ENCODE assay signal across 14 cellular contexts in genomic region chr4:110268352-110268751, GRCh38.
DNase-seq lines count a peak whose midpoint lies in the region; ATAC-seq, FAIRE-seq and TF ChIP-seq lines count a peak whose summit lies in the region.
"Had no signal": no experiment of that assay in that cellular context is flagged by ENCODE, and none has a peak within 500 bp of the region (broad histone marks: within the 10 kb centered on the region; RNA-seq: fewer than 3 reads in every experiment).

No MANE protein-coding gene starts in this region.

- no peaks in the 10 kb centered on the region for H3K79me2 ChIP-seq in GM12878 (ENCODE audit: control insufficient read depth, insufficient read depth, low read length)

- POLR2A ChIA-PET in activated CD4-positive, alpha-beta memory T cell treated with anti-CD3 and anti-CD28 coated beads for 36 hours (lab: Charles Lee) = interaction anchor here (0.6 kb wide), 1 partner anchor 71 kb away, joined by 4 read pairs; no protein-coding TSS in a partner anchor
- POLR2A ChIA-PET in activated CD4-positive, alpha-beta memory T cell treated with anti-CD3 and anti-CD28 coated beads, Interleukin-2, amount 10 ng/mL, durations not matched to agents 7 days and 5 days (lab: Charles Lee) = no interaction called here
- POLR2A ChIA-PET in GM12878 (lab: Charles Lee) = interaction anchor here (0.6 kb wide), 1 partner anchor 22 kb away, joined by 3 read pairs; no protein-coding TSS in a partner anchor

- no peak for FAIRE-seq in GM12878 (lab: Jason Lieb, UNC)
- FAIRE-seq in GM12891 (lab: Jason Lieb, UNC) = no peak
- FAIRE-seq: A204.1 had no signal

- TF ChIP-seq CTCF in GM12878 (IDR thresholded peaks at IDR 0.05 in 2 of 3, conservative IDR thresholded peaks at IDR 0.05 in 1 of 3; ENCODE audit: control insufficient read depth in 2 of 3, extremely low read depth in 1 of 3, insufficient read depth in 1 of 3, low read depth in 3 of 3, low read length in 3 of 3) = no peak

- CTCF ChIA-PET in activated CD4-positive, alpha-beta memory T cell treated with anti-CD3 and anti-CD28 coated beads for 36 hours (lab: Charles Lee) = no interaction called here
- CTCF ChIA-PET in activated CD4-positive, alpha-beta memory T cell treated with anti-CD3 and anti-CD28 coated beads, Interleukin-2, amount 10 ng/mL, durations not matched to agents 7 days and 5 days (lab: Charles Lee) = no interaction called here
- CTCF ChIA-PET in GM12878 (lab: Yijun Ruan, JAX) = interaction anchor here (0.8 to 1.2 kb wide), 2 partner anchors 241 to 249 kb away, joined by 3 read pairs; no protein-coding TSS in a partner anchor

- ATAC-seq in GM21390 (IDR thresholded peaks at IDR 0.05; ENCODE audit: unreplicated experiment) (peak; percentile 89), HG03060 (IDR thresholded peaks at IDR 0.05; ENCODE audit: low read depth, unreplicated experiment) (peak; percentile 43), GM12878 (peak; percentile 79)

- H3K4me3 Mint-ChIP-seq in activated CD4-positive, alpha-beta memory T cell treated with anti-CD3 and anti-CD28 coated beads for 36 hours = no peak overlapping the region
- H3K4me3 Mint-ChIP-seq in activated CD4-positive, alpha-beta memory T cell treated with anti-CD3 and anti-CD28 coated beads, Interleukin-2, amount 10 ng/mL, durations not matched to agents 7 days and 5 days = no peak overlapping the region
- no peak overlapping the region for H3K4me3 Mint-ChIP-seq in immature natural killer cell
- H3K4me3 Mint-ChIP-seq: activated T-cell treated with anti-CD3 and anti-CD28 coated beads, Interleukin-2, amount 50 U/mL, for 24 hours had no signal

- no TSS peak for BruUV-seq in GM12878 (replicated peaks; lab: Mats Ljungman, UMichigan)

- H3K36me3 ChIP-seq in GM12878 (ENCODE audit: control insufficient read depth in 2 of 2, insufficient read depth in 2 of 2, low read length in 1 of 2) = no peaks in the 10 kb centered on the region
- H3K36me3 ChIP-seq: tibial nerve had no signal

- H3K27ac Mint-ChIP-seq in activated CD4-positive, alpha-beta memory T cell treated with anti-CD3 and anti-CD28 coated beads for 36 hours = no peak overlapping the region
- H3K27ac Mint-ChIP-seq in activated CD4-positive, alpha-beta memory T cell treated with anti-CD3 and anti-CD28 coated beads, Interleukin-2, amount 10 ng/mL, durations not matched to agents 7 days and 5 days = no peak overlapping the region
- H3K27ac Mint-ChIP-seq in immature natural killer cell = no peak overlapping the region
- H3K27ac Mint-ChIP-seq: activated T-cell treated with anti-CD3 and anti-CD28 coated beads, Interleukin-2, amount 50 U/mL, for 24 hours had no signal

- H3K4me1 Mint-ChIP-seq in activated CD4-positive, alpha-beta memory T cell treated with anti-CD3 and anti-CD28 coated beads for 36 hours (ENCODE audit: low read depth) = peaks cover 4% of the 10 kb centered on the region
- H3K4me1 Mint-ChIP-seq in activated CD4-positive, alpha-beta memory T cell treated with anti-CD3 and anti-CD28 coated beads, Interleukin-2, amount 10 ng/mL, durations not matched to agents 7 days and 5 days = peaks cover 13% of the 10 kb centered on the region
- no peaks in the 10 kb centered on the region for H3K4me1 Mint-ChIP-seq in immature natural killer cell

- H3K9ac ChIP-seq in GM12878 (ENCODE audit: control insufficient read depth, insufficient read depth, low read length) = no peak overlapping the region

- H3K27me3 ChIP-seq in GM12878 (replicated peaks in 1 of 2; ENCODE audit: control insufficient read depth in 2 of 2, insufficient read depth in 2 of 2, low read length in 1 of 2) = no peaks in the 10 kb centered on the region
- H3K27me3 ChIP-seq: tibial nerve had no signal

- RAD21 ChIA-PET in GM12878 (lab: Charles Lee; ENCODE audit: unreplicated experiment) = no interaction called here

- no peak overlapping the region for H2AFZ ChIP-seq in GM12878 (ENCODE audit: control insufficient read depth, low read depth, low read length)

- H3K4me2 ChIP-seq in GM12878 (ENCODE audit: control insufficient read depth, insufficient read depth) = no peak overlapping the region

- DNase-seq in activated CD4-positive, alpha-beta memory T cell treated with anti-CD3 and anti-CD28 coated beads for 36 hours = peak; percentile 16
- no peak for DNase-seq in activated CD4-positive, alpha-beta memory T cell treated with anti-CD3 and anti-CD28 coated beads, Interleukin-2, amount 10 ng/mL, durations not matched to agents 7 days and 5 days
- DNase-seq in GM12878 (ENCODE audit: low read depth, low spot score) (no peak), NCI-H510A treated with DMSO at 0.1 percent for 48 hours (lab: John Stamatoyannopoulos, UW) (no peak), GM12891 (ENCODE audit: insufficient read length, low spot score) (no peak), immature natural killer cell (no peak)
- DNase-seq: activated T-cell treated with anti-CD3 and anti-CD28 coated beads, Interleukin-2, amount 50 U/mL, for 24 hours; Karpas-422; NCI-H2029 treated with DMSO at 0.1 percent for 48 hours; NK-92 treated with Interleukin-12 subunit alpha and Interleukin-12 subunit beta, amount 100 ng/mL, for 24 hours had no signal

- SMC1A ChIA-PET in GM12878 (lab: Charles Lee; ENCODE audit: uncharacterized antibody, unreplicated experiment) = interaction anchor here (0.9 to 1.1 kb wide), 2 partner anchors 19 to 47 kb away, joined by 3 read pairs; no protein-coding TSS in a partner anchor

- no peaks in the 10 kb centered on the region for H4K20me1 ChIP-seq in GM12878 (ENCODE audit: control insufficient read depth, insufficient read depth)

- peaks cover 7% of the 10 kb centered on the region for H3K27me3 Mint-ChIP-seq in activated CD4-positive, alpha-beta memory T cell treated with anti-CD3 and anti-CD28 coated beads for 36 hours
- H3K27me3 Mint-ChIP-seq in activated CD4-positive, alpha-beta memory T cell treated with anti-CD3 and anti-CD28 coated beads, Interleukin-2, amount 10 ng/mL, durations not matched to agents 7 days and 5 days = peaks cover 23% of the 10 kb centered on the region
- H3K27me3 Mint-ChIP-seq in immature natural killer cell (ENCODE audit: low read depth in 3 of 3) = peaks cover 2 to 6% (median 4%) of the 10 kb centered on the region in 3 donors

- H3K4me1 ChIP-seq in GM12878 (ENCODE audit: control insufficient read depth, insufficient read depth, low read length) = peaks cover 3% of the 10 kb centered on the region; the same call in 1 of the 2 replicates
- H3K4me1 ChIP-seq: tibial nerve had no signal

- no peak for TF ChIP-seq RAD21 in GM12878 (IDR thresholded peaks at IDR 0.05; ENCODE audit: insufficient read depth, low read depth, low read length)

- TF ChIP-seq EP300 in GM12878 (IDR thresholded peaks at IDR 0.05; ENCODE audit: borderline replicate concordance in 1 of 2, control insufficient read depth in 1 of 2, low read depth in 2 of 2, low read length in 2 of 2) = no peak

- WGBS in GM12878 (ENCODE audit: insufficient coverage, insufficient replicate concordance, low lambda C conversion rate, missing lambda C conversion rate) = 57% methylated on average over 2 of the region's 2 CpGs

- intact Hi-C loops in activated CD4-positive, alpha-beta memory T cell treated with anti-CD3 and anti-CD28 coated beads for 36 hours (cut with micrococcal nuclease) = no loop called here
- intact Hi-C loops in GM12878 (cut with micrococcal nuclease; ENCODE audit: unreplicated experiment) = no loop called here

- H3K4me3 ChIP-seq in GM12878 = no peak overlapping the region
- H3K4me3 ChIP-seq: tibial nerve had no signal

- TF ChIP-seq POLR2A in GM12878 (IDR thresholded peaks at IDR 0.05; ENCODE audit: low read depth, low read length) (no peak), GM12891 (IDR thresholded peaks at IDR 0.05; ENCODE audit: low read depth, low read length) (no peak)

- no peaks in the 10 kb centered on the region for H3K9me3 Mint-ChIP-seq in activated CD4-positive, alpha-beta memory T cell treated with anti-CD3 and anti-CD28 coated beads for 36 hours
- no peaks in the 10 kb centered on the region for H3K9me3 Mint-ChIP-seq in activated CD4-positive, alpha-beta memory T cell treated with anti-CD3 and anti-CD28 coated beads, Interleukin-2, amount 10 ng/mL, durations not matched to agents 7 days and 5 days
- H3K9me3 Mint-ChIP-seq in immature natural killer cell = no peaks in the 10 kb centered on the region
- H3K9me3 Mint-ChIP-seq: activated T-cell treated with anti-CD3 and anti-CD28 coated beads, Interleukin-2, amount 50 U/mL, for 24 hours had no signal

- no peaks in the 10 kb centered on the region for H3K36me3 Mint-ChIP-seq in activated CD4-positive, alpha-beta memory T cell treated with anti-CD3 and anti-CD28 coated beads for 36 hours
- no peaks in the 10 kb centered on the region for H3K36me3 Mint-ChIP-seq in activated CD4-positive, alpha-beta memory T cell treated with anti-CD3 and anti-CD28 coated beads, Interleukin-2, amount 10 ng/mL, durations not matched to agents 7 days and 5 days (ENCODE audit: low read depth)
- no peaks in the 10 kb centered on the region for H3K36me3 Mint-ChIP-seq in immature natural killer cell

- H3K27ac ChIP-seq in GM12878 (ENCODE audit: control insufficient read depth, insufficient read depth) = no peak overlapping the region
- H3K27ac ChIP-seq: tibial nerve had no signal

- H3K9me3 ChIP-seq in GM12878 (replicated peaks; ENCODE audit: control insufficient read depth, insufficient read depth, low read length) = no peaks in the 10 kb centered on the region

- in situ Hi-C loops in GM12878 (cut with MboI) = no loop called here

TF ChIP-seq in GM12878, 131 proteins besides CTCF, POLR2A, EP300 and RAD21 (continues in another document):
- peak; percentile 47; the same call in 1 of the 2 replicates for TF ChIP-seq ZNF384 (IDR thresholded peaks at IDR 0.05; ENCODE audit: borderline replicate concordance, low read depth, low read length)
- TF ChIP-seq, protein P1, sequence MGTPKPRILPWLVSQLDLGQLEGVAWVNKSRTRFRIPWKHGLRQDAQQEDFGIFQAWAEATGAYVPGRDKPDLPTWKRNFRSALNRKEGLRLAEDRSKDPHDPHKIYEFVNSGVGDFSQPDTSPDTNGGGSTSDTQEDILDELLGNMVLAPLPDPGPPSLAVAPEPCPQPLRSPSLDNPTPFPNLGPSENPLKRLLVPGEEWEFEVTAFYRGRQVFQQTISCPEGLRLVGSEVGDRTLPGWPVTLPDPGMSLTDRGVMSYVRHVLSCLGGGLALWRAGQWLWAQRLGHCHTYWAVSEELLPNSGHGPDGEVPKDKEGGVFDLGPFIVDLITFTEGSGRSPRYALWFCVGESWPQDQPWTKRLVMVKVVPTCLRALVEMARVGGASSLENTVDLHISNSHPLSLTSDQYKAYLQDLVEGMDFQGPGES (IDR thresholded peaks at IDR 0.05) = no peak

TF ChIP-seq in GM12891, 5 proteins besides CTCF, POLR2A, EP300 and RAD21:
- no peak for TF ChIP-seq PAX5 (IDR thresholded peaks at IDR 0.05; ENCODE audit: insufficient read depth, low read length, severe bottlenecking)
- no peak for TF ChIP-seq POU2F2 (IDR thresholded peaks at IDR 0.05; ENCODE audit: low read depth, low read length)
- TF ChIP-seq POLR2AphosphoS5 (IDR thresholded peaks at IDR 0.05; ENCODE audit: low read depth, low read length) = no peak
- no peak for TF ChIP-seq TAF1 (IDR thresholded peaks at IDR 0.05; ENCODE audit: low read depth, low read length)
- TF ChIP-seq SPI1 (IDR thresholded peaks at IDR 0.05; ENCODE audit: low read depth, low read length) = no peak
